ENCODE assay signal across 8 cellular contexts in the genomic region with DNA sequence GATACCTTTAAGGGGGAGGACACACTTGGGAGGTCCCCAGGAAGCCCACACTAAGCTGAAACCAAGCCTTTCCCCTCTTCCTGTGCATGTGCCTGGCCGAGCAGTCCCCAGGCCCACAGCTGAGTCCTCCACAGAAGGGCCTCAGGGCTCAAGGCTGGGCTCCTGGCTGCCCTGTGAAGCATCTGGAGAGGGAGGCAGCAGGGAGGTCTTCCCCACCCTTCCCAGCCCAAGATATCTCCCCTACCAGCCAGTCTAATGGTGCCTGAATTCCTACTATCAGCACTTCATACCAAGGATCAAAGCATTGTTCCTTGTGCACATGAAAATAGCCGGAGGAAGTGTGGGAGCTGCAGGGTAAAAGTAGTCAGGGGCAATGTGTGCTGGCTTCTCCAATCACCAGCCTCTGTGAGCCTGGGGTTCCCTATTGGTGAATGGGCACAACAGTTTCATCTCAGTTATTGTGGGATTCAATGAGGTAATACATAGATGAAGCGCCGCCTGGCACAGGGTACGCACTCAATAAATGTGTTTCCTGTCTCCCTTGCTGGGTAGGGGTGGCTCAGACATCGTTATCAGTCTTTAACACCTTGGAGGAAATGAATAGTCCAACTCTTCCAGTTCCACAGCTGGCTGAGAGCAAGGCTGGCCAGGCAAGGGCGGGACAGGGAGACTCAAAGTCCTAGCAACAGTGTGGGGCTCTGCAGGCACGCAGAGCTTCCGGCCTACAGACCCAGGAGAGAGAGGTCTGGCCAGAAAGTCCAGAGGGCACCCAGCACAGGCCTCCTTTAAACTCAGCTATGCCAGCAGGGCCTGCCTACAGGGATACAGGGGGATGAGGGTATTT. TPM values are rescaled to one million over a fixed set of nuclear protein-coding genes. Genes with fewer than 3 reads are reported as not detected.
A peak's percentile ranks its signal among the peaks of the same experiment; 100 is the strongest.
DNase-seq lines count a peak whose midpoint lies in the region; ATAC-seq and TF ChIP-seq lines count a peak whose summit lies in the region.

No MANE protein-coding gene starts in this region.

- H3K27me3 ChIP-seq in AG04450 (ENCODE audit: control insufficient read depth, insufficient read depth, low read length) (no peaks in the 10 kb centered on the region), subcutaneous abdominal adipose tissue (ENCODE audit: control insufficient read depth in 5 of 5, insufficient read depth in 4 of 5, low read length in 5 of 5) (no peaks in the 10 kb centered on the region)

- H3K9ac ChIP-seq in subcutaneous abdominal adipose tissue (ENCODE audit: low read length in 5 of 5): peak overlapping the region; percentile 23 to 67 (median 42)

- CTCF ChIA-PET in AG04450 (lab: Charles Lee): interaction anchor here (1.4 to 1.7 kb wide), 2 partner anchors 24 to 120 kb away, joined by 3 to 5 read pairs; no protein-coding TSS in a partner anchor

- peaks cover 29% of the 10 kb centered on the region for H3K36me3 Mint-ChIP-seq in activated naive CD8-positive, alpha-beta T cell treated with anti-CD3 and anti-CD28 coated beads, Interleukin-2, amount 50 U/mL, for 24 hours (ENCODE audit: low read depth)

- H3K4me1 ChIP-seq in subcutaneous abdominal adipose tissue (ENCODE audit: control insufficient read depth in 5 of 5, insufficient read depth in 5 of 5, low read length in 5 of 5): peaks cover 60 to 97% (median 93%) of the 10 kb centered on the region in 5 donors

- no peaks in the 10 kb centered on the region for H3K9me3 ChIP-seq in AG04450 (ENCODE audit: control insufficient read depth, insufficient read depth, low read length)
- no peaks in the 10 kb centered on the region for H3K9me3 ChIP-seq in subcutaneous abdominal adipose tissue (ENCODE audit: control insufficient read depth in 5 of 5, low read length in 5 of 5)

- POLR2A ChIA-PET in AG04450 (lab: Yijun Ruan, JAX): interaction anchor here (3.2 kb wide), 1 partner anchor 12 kb away, joined by 10 read pairs; no protein-coding TSS in a partner anchor

- DNase-seq in AG04450 (ENCODE audit: low read depth, low spot score) (no peak), KG1 (lab: John Stamatoyannopoulos, UW) (peak; percentile 50), kidney glomerular epithelial cell (lab: John Stamatoyannopoulos, UW) (peak; percentile 30), NCI-H1105 (lab: John Stamatoyannopoulos, UW) (no peak)
- no peak for DNase-seq in activated naive CD8-positive, alpha-beta T cell treated with anti-CD3 and anti-CD28 coated beads, Interleukin-2, amount 50 U/mL, for 24 hours

- peak overlapping the region; percentile 97 for H3K27ac Mint-ChIP-seq in activated naive CD8-positive, alpha-beta T cell treated with anti-CD3 and anti-CD28 coated beads, Interleukin-2, amount 50 U/mL, for 24 hours

- TF ChIP-seq CTCF in AG04450 (IDR thresholded peaks at IDR 0.05; ENCODE audit: low read depth, low read length): no peak

- H3K4me3 ChIP-seq in AG04450 (ENCODE audit: low read depth, low read length) (peak overlapping the region; percentile 2; the same call in 1 of the 2 replicates), subcutaneous abdominal adipose tissue (ENCODE audit: low read depth in 1 of 5, low read length in 5 of 5) (peak overlapping the region in 4 of 5 donors; percentile 2 to 58 (median 30))

- H3K27ac ChIP-seq in AG04450 (ENCODE audit: low read depth, low read length): peak overlapping the region; percentile 68
- peak overlapping the region; percentile 98 for H3K27ac ChIP-seq in subcutaneous abdominal adipose tissue (ENCODE audit: low read depth, low read length)

- no peaks in the 10 kb centered on the region for H3K27me3 Mint-ChIP-seq in activated naive CD8-positive, alpha-beta T cell treated with anti-CD3 and anti-CD28 coated beads, Interleukin-2, amount 50 U/mL, for 24 hours

- H3K4me1 Mint-ChIP-seq in activated naive CD8-positive, alpha-beta T cell treated with anti-CD3 and anti-CD28 coated beads, Interleukin-2, amount 50 U/mL, for 24 hours: peaks cover 98% of the 10 kb centered on the region

- H3K9me3 Mint-ChIP-seq in activated naive CD8-positive, alpha-beta T cell treated with anti-CD3 and anti-CD28 coated beads, Interleukin-2, amount 50 U/mL, for 24 hours: no peaks in the 10 kb centered on the region

- peak overlapping the region; percentile 91 for H3K4me3 Mint-ChIP-seq in activated naive CD8-positive, alpha-beta T cell treated with anti-CD3 and anti-CD28 coated beads, Interleukin-2, amount 50 U/mL, for 24 hours

- no peaks in the 10 kb centered on the region for H3K36me3 ChIP-seq in subcutaneous abdominal adipose tissue (ENCODE audit: control insufficient read depth in 5 of 5, insufficient read depth in 5 of 5, low read length in 5 of 5)

- peak; percentile 4 for ATAC-seq in activated naive CD8-positive, alpha-beta T cell treated with anti-CD3 and anti-CD28 coated beads, Interleukin-2, amount 50 U/mL, for 24 hours
- ATAC-seq in GM18873 (IDR thresholded peaks at IDR 0.05; ENCODE audit: low FRiP score, unreplicated experiment): no peak
- ATAC-seq in HG03354 (IDR thresholded peaks at IDR 0.05; ENCODE audit: poor library complexity, severe bottlenecking, unreplicated experiment): no peak

RNA-seq across cellular contexts. Expression of a gene that starts 39.1 kb away (rescaled TPM):
- polyA plus RNA-seq in AG04450 (2011; rRNA removed): 21.3 and 21.5 TPM in 2 replicates
- polyA minus RNA-seq in AG04450 (2011; rRNA and poly(A)+ RNA removed): 10.9 and 12.6 TPM in 2 replicates

Comparison
In these comparisons a context has a peak if more than half of its experiments do, and no peak if none do; other contexts are left out.
1. DNase-seq: peak in KG1 (single experiment) and kidney glomerular epithelial cell (single experiment); none in AG04450 (single experiment), activated naive CD8-positive, alpha-beta T cell treated with anti-CD3 and anti-CD28 coated beads, Interleukin-2, amount 50 U/mL, for 24 hours (single experiment) and NCI-H1105 (single experiment).